In genomic region chr1:235122348-235122747, GRCh38 we compare ENCODE assay signal across 19 cellular contexts. TPM values are rescaled to one million over a fixed set of nuclear protein-coding genes. Genes with fewer than 3 reads are reported as not detected.
DNase-seq lines count a peak whose midpoint lies in the region; ATAC-seq and TF ChIP-seq lines count a peak whose summit lies in the region.
"Had no signal": no experiment of that assay in that cellular context is flagged by ENCODE, and none has a peak within 500 bp of the region (broad histone marks: within the 10 kb centered on the region; RNA-seq: fewer than 3 reads in every experiment).

No MANE protein-coding gene starts in this region.

- DNase-seq in natural killer cell (no peak), T-cell (no peak), RPMI8226 (no peak)
- no peak for DNase-seq in natural killer cell treated with Interleukin-12 subunit alpha and Interleukin-12 subunit beta and Interleukin-15 and Interleukin-18, amount 100 ng/mL, for 72 hours (ENCODE audit: low spot score)
- DNase-seq in effector memory CD8-positive, alpha-beta T cell: no peak
- no peak for DNase-seq in activated effector memory CD4-positive, alpha-beta T cell treated with Interleukin-2 at 50 U/mL for 16 hours
- DNase-seq: activated T-cell treated with anti-CD3 and anti-CD28 coated beads for 4 hours; caudate nucleus; effector memory CD4-positive, alpha-beta T cell; GOT3; lower lobe of right lung; NCI-H146; NCI-H2227 treated with DMSO at 0.1 percent for 48 hours; NCI-H82; stimulated activated CD4-positive, alpha-beta T cell treated with anti-CD3 and anti-CD28 coated beads, Interleukin-2, amount 100 ng/mL, for 48 hours; T-helper 9 cell; uterus had no signal

- peaks cover 42 to 48% of the 10 kb centered on the region in 2 donors for H3K4me1 Mint-ChIP-seq in natural killer cell
- peaks cover 32 to 34% of the 10 kb centered on the region in 2 donors for H3K4me1 Mint-ChIP-seq in natural killer cell treated with Interleukin-12 subunit alpha and Interleukin-12 subunit beta and Interleukin-15 and Interleukin-18, amount 100 ng/mL, for 72 hours (ENCODE audit: low read depth in 2 of 2)
- H3K4me1 Mint-ChIP-seq in T-cell: peaks cover 55 to 62% (median 61%) of the 10 kb centered on the region in 3 donors
- H3K4me1 Mint-ChIP-seq in effector memory CD8-positive, alpha-beta T cell (ENCODE audit: low read depth in 2 of 2): peaks cover 32 to 49% of the 10 kb centered on the region in 2 donors

- no peaks in the 10 kb centered on the region for H3K36me3 Mint-ChIP-seq in natural killer cell
- peaks cover 16% of the 10 kb centered on the region for H3K36me3 Mint-ChIP-seq in natural killer cell treated with Interleukin-12 subunit alpha and Interleukin-12 subunit beta and Interleukin-15 and Interleukin-18, amount 100 ng/mL, for 72 hours
- H3K36me3 Mint-ChIP-seq in T-cell: peaks cover 44% of the 10 kb centered on the region
- peaks cover 72% of the 10 kb centered on the region for H3K36me3 Mint-ChIP-seq in effector memory CD8-positive, alpha-beta T cell (ENCODE audit: insufficient read depth)

- no peaks in the 10 kb centered on the region for H3K27me3 Mint-ChIP-seq in natural killer cell (ENCODE audit: low read depth in 2 of 2)
- H3K27me3 Mint-ChIP-seq in natural killer cell treated with Interleukin-12 subunit alpha and Interleukin-12 subunit beta and Interleukin-15 and Interleukin-18, amount 100 ng/mL, for 72 hours: no peaks in the 10 kb centered on the region
- H3K27me3 Mint-ChIP-seq in T-cell: no peaks in the 10 kb centered on the region
- no peaks in the 10 kb centered on the region for H3K27me3 Mint-ChIP-seq in effector memory CD8-positive, alpha-beta T cell

- H3K9me3 Mint-ChIP-seq in natural killer cell: no peaks in the 10 kb centered on the region
- no peaks in the 10 kb centered on the region for H3K9me3 Mint-ChIP-seq in natural killer cell treated with Interleukin-12 subunit alpha and Interleukin-12 subunit beta and Interleukin-15 and Interleukin-18, amount 100 ng/mL, for 72 hours
- no peaks in the 10 kb centered on the region for H3K9me3 Mint-ChIP-seq in T-cell
- no peaks in the 10 kb centered on the region for H3K9me3 Mint-ChIP-seq in effector memory CD8-positive, alpha-beta T cell

- peak overlapping the region; percentile 11 to 73 for H3K27ac Mint-ChIP-seq in natural killer cell
- H3K27ac Mint-ChIP-seq in natural killer cell treated with Interleukin-12 subunit alpha and Interleukin-12 subunit beta and Interleukin-15 and Interleukin-18, amount 100 ng/mL, for 72 hours: peak overlapping the region in 1 of 2 donors; percentile 32
- H3K27ac Mint-ChIP-seq in T-cell: peak overlapping the region in 1 of 2 donors; percentile 73
- H3K27ac Mint-ChIP-seq in effector memory CD8-positive, alpha-beta T cell: peak overlapping the region; percentile 1 to 49

- H3K4me3 Mint-ChIP-seq in natural killer cell (no peak overlapping the region), T-cell (peak overlapping the region in 2 of 3 donors; percentile 56 to 58)
- no peak overlapping the region for H3K4me3 Mint-ChIP-seq in natural killer cell treated with Interleukin-12 subunit alpha and Interleukin-12 subunit beta and Interleukin-15 and Interleukin-18, amount 100 ng/mL, for 72 hours
- peak overlapping the region in 1 of 2 donors; percentile 29 for H3K4me3 Mint-ChIP-seq in effector memory CD8-positive, alpha-beta T cell

- POLR2A ChIA-PET in T-cell (lab: Charles Lee): interaction anchor here in 1 of 2 donors (0.5 to 1.0 kb wide), 3 partner anchors 11 to 1286 kb away, joined by 3 to 10 read pairs (median 7); no protein-coding TSS in a partner anchor

- intact Hi-C loops in natural killer cell (cut with micrococcal nuclease): loop anchor here (10.0 kb wide), 1 partner anchor 202 kb away; the partner anchor contains the start of genes ARID4B and GGPS1

- no peak for TF ChIP-seq CTCF in natural killer cell (IDR thresholded peaks at IDR 0.05)

- ATAC-seq in natural killer cell (no peak), T-cell (replicated peaks in 1 of 4) (no peak), GM19467 (IDR thresholded peaks at IDR 0.05; ENCODE audit: unreplicated experiment) (no peak)
- no peak for ATAC-seq in natural killer cell treated with Interleukin-12 subunit alpha and Interleukin-12 subunit beta and Interleukin-15 and Interleukin-18, amount 100 ng/mL, for 72 hours
- ATAC-seq in effector memory CD8-positive, alpha-beta T cell (replicated peaks): no peak
- ATAC-seq: activated CD4-positive, CD25-positive, alpha-beta regulatory T cell treated with anti-CD3 and anti-CD28 coated beads, Interleukin-2, amount 50 U/mL, for 24 hours; lower lobe of right lung had no signal

- CTCF ChIA-PET in T-cell (lab: Charles Lee): interaction anchor here (0.5 to 2.6 kb wide), 6 partner anchors 11 to 151 kb away, joined by 3 to 12 read pairs (median 3); no protein-coding TSS in a partner anchor

RNA-seq across cellular contexts. Expression of gene TOMM20, which starts 6.3 kb away (rescaled TPM):
- total RNA-seq in natural killer cell: 10 to 100 TPM; 59.5 to 72.3 (median 60.2) TPM
- total RNA-seq in natural killer cell treated with Interleukin-12 subunit alpha and Interleukin-12 subunit beta and Interleukin-15 and Interleukin-18, amount 100 ng/mL, for 72 hours: 10 to 100 TPM; 85.7 to 89.6 TPM
- 100 to 1,000 TPM in 4 of 5 donors, 10 to 100 TPM in 1; 81.7 to 115 (median 106) TPM for total RNA-seq in T-cell

RNA-seq across cellular contexts. Expression of gene RBM34, which starts 38.7 kb away (rescaled TPM):
- total RNA-seq in natural killer cell (100 to 1,000 TPM; 163 to 187 (median 180) TPM), T-cell (100 to 1,000 TPM; 115 to 169 (median 129) TPM)
- 100 to 1,000 TPM; 104 to 132 TPM for total RNA-seq in natural killer cell treated with Interleukin-12 subunit alpha and Interleukin-12 subunit beta and Interleukin-15 and Interleukin-18, amount 100 ng/mL, for 72 hours

Comparison
In these comparisons a context has a peak if more than half of its experiments do, and no peak if none do; other contexts are left out.
1. H3K4me3 Mint-ChIP-seq: peak in T-cell (2 of 3); none in natural killer cell (single experiment) and natural killer cell treated with Interleukin-12 subunit alpha and Interleukin-12 subunit beta and Interleukin-15 and Interleukin-18, amount 100 ng/mL, for 72 hours (single experiment).